ENCODE assay signal across 1 cellular context in the genomic region with DNA sequence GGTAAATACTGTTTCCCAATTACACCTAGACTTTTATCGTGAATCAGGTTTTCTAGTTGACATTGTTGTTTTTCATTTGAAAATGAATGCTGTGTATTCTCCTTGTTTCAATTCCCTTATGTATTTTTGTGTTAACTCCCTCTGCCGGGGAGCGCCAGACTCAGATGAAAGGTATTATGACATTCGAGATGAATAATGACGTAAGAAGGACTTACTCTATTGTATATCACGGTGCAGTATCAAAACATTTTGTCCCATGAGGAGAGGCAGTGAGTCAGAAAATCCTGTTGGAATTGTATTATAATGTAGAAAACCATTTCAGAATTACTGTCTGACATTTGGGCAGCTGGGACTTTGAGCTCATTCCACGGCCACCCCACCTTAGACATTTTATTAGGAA.
TF ChIP-seq lines count a peak whose summit lies in the region.

No MANE protein-coding gene starts in this region.

TF ChIP-seq in GM23338, 12 proteins besides CTCF, POLR2A, EP300 and RAD21 (continued from another document):
- no peak for TF ChIP-seq ZNF462 (CRISPR knock-in tag; IDR thresholded peaks at IDR 0.05)
- no peak for TF ChIP-seq JUNB (IDR thresholded peaks at IDR 0.05; ENCODE audit: unreplicated experiment)
- TF ChIP-seq ZNF114 (CRISPR knock-in tag; IDR thresholded peaks at IDR 0.05), result no peak
- no peak for TF ChIP-seq EZH2phosphoT487 (IDR thresholded peaks at IDR 0.05; ENCODE audit: unreplicated experiment)
- no peak for TF ChIP-seq STAT1 (IDR thresholded peaks at IDR 0.05; ENCODE audit: unreplicated experiment)
- TF ChIP-seq, protein P1, sequence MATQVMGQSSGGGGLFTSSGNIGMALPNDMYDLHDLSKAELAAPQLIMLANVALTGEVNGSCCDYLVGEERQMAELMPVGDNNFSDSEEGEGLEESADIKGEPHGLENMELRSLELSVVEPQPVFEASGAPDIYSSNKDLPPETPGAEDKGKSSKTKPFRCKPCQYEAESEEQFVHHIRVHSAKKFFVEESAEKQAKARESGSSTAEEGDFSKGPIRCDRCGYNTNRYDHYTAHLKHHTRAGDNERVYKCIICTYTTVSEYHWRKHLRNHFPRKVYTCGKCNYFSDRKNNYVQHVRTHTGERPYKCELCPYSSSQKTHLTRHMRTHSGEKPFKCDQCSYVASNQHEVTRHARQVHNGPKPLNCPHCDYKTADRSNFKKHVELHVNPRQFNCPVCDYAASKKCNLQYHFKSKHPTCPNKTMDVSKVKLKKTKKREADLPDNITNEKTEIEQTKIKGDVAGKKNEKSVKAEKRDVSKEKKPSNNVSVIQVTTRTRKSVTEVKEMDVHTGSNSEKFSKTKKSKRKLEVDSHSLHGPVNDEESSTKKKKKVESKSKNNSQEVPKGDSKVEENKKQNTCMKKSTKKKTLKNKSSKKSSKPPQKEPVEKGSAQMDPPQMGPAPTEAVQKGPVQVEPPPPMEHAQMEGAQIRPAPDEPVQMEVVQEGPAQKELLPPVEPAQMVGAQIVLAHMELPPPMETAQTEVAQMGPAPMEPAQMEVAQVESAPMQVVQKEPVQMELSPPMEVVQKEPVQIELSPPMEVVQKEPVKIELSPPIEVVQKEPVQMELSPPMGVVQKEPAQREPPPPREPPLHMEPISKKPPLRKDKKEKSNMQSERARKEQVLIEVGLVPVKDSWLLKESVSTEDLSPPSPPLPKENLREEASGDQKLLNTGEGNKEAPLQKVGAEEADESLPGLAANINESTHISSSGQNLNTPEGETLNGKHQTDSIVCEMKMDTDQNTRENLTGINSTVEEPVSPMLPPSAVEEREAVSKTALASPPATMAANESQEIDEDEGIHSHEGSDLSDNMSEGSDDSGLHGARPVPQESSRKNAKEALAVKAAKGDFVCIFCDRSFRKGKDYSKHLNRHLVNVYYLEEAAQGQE (IDR thresholded peaks at IDR 0.05; ENCODE audit: unreplicated experiment), result no peak
